8 cellular contexts compared by ENCODE assay signal in the genomic region with DNA sequence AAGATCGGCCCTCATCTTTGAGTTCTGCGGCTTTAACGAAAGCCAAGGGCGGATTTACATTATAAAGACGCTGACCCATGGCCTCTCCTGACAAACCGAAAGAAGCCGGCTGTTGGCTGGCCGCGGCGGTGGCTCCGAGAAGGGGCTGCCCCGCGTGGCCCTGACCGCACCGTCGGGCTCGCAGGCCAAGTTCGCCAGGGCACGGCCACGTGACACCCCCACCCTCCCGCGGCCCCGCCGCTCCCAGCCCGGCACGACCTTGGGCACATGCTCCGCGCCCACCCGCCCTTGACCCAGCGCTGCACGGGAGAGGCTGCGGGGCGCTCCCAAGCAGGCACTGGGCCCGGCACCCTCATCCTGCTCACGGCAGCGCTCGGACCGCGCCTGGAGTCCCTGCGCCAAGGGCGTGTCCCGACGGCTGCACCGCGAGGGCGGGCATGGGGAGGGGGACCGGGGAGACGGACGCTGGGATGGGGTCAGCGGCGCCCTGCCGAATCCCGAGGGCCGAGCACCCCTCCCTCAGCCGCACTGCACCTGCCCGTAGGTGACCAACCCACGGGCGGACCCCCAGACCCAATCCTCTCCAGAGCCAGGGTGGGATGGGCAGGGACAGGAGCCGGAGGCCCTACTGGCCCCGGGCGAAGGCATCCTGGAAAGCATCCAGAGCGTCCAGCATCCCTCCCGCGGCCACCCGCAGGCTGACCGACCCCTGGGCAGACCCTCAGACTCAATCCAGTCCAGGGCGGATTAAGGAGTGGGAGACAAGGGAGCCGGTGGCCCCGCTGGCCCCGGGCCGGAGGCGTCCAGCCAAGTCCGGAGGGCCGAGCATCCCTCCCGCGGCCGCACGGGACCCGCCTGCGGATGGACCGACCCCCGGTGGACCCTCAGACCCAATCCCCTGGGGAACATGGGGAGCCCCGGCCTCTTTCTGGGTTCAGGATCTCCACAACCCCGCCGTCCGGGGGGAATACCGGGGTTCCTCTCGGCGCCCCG. TPM values are rescaled to one million over a fixed set of nuclear protein-coding genes. Genes with fewer than 3 reads are reported as not detected.
DNase-seq lines count a peak whose midpoint lies in the region; ATAC-seq and TF ChIP-seq lines count a peak whose summit lies in the region.

No MANE protein-coding gene starts in this region.

- H3K4me3 ChIP-seq in AG04449 (ENCODE audit: low read depth, low read length) (peak overlapping the region; percentile 76), left lung (peak overlapping the region; percentile 90 to 99), stomach smooth muscle (ENCODE audit: low read length in 2 of 2) (peak overlapping the region; percentile 84 to 89)

- POLR2A ChIA-PET in AG04449 (lab: Yijun Ruan, JAX): interaction anchor here (1.4 kb wide), 1 partner anchor 49 kb away, joined by 4 read pairs; no protein-coding TSS in a partner anchor

- peaks cover 17% of the 10 kb centered on the region for H3K36me3 Mint-ChIP-seq in central memory CD8-positive, alpha-beta T cell (ENCODE audit: insufficient read depth)

- H3K36me3 ChIP-seq in left lung (peaks cover 0 to 7% of the 10 kb centered on the region in 2 donors), stomach smooth muscle (ENCODE audit: control insufficient read depth in 2 of 2, insufficient read depth in 2 of 2, low read length in 2 of 2) (no peaks in the 10 kb centered on the region)

- H3K27ac Mint-ChIP-seq in central memory CD8-positive, alpha-beta T cell (ENCODE audit: low read depth): no peak overlapping the region

- H3K9me3 ChIP-seq in left lung: no peaks in the 10 kb centered on the region
- no peaks in the 10 kb centered on the region for H3K9me3 ChIP-seq in stomach smooth muscle (ENCODE audit: control insufficient read depth in 2 of 2, low read length in 2 of 2)

- H3K27ac ChIP-seq in left lung (peak overlapping the region; percentile 95 to 98), stomach smooth muscle (ENCODE audit: low read length) (peak overlapping the region; percentile 96)

- H3K9me3 Mint-ChIP-seq in central memory CD8-positive, alpha-beta T cell: no peaks in the 10 kb centered on the region

- intact Hi-C loops in left lung (cut with DNase I): no loop called here

- H3K9ac ChIP-seq in stomach smooth muscle (ENCODE audit: low read length in 2 of 2): peak overlapping the region; percentile 79 to 80

- peak; percentile 32 for ATAC-seq in GM21381 (IDR thresholded peaks at IDR 0.05; ENCODE audit: unreplicated experiment)
- peak; percentile 54 for ATAC-seq in SK-N-SH treated with all-trans-retinoic acid at 6 μM for 48 hours
- ATAC-seq in central memory CD8-positive, alpha-beta T cell (replicated peaks; ENCODE audit: extremely low read depth, poor library complexity, severe bottlenecking): no peak
- peak; percentile 20 for ATAC-seq in left lung
- no peak for ATAC-seq in GM21423 (IDR thresholded peaks at IDR 0.05; ENCODE audit: unreplicated experiment)
- ATAC-seq in GM19395 (IDR thresholded peaks at IDR 0.05; ENCODE audit: unreplicated experiment): no peak

- DNase-seq in AG04449 (ENCODE audit: low read depth, low spot score) (no peak), left lung (peak; percentile 74 to 94)
- DNase-seq in central memory CD8-positive, alpha-beta T cell (ENCODE audit: low spot score in 2 of 2): no peak

- peak overlapping the region; percentile 77 for H3K4me3 Mint-ChIP-seq in central memory CD8-positive, alpha-beta T cell

- TF ChIP-seq CTCF in AG04449 (IDR thresholded peaks at IDR 0.05; ENCODE audit: insufficient read depth, low read length, missing control alignments) (no peak), left lung (IDR thresholded peaks at IDR 0.05) (no peak)

- no peaks in the 10 kb centered on the region for H3K27me3 Mint-ChIP-seq in central memory CD8-positive, alpha-beta T cell

- H3K4me1 Mint-ChIP-seq in central memory CD8-positive, alpha-beta T cell: peaks cover 53% of the 10 kb centered on the region

- CTCF ChIA-PET in AG04449 (lab: Yijun Ruan, JAX): interaction anchor here (1.5 kb wide), 1 partner anchor 49 kb away, joined by 5 read pairs; no protein-coding TSS in a partner anchor

- H3K27me3 ChIP-seq in left lung (no peaks in the 10 kb centered on the region), stomach smooth muscle (ENCODE audit: control insufficient read depth in 1 of 2, insufficient read depth in 2 of 2, low read length in 2 of 2) (no peaks in the 10 kb centered on the region)

- H3K4me1 ChIP-seq in left lung (peaks cover 24 to 69% of the 10 kb centered on the region in 2 donors), stomach smooth muscle (ENCODE audit: control insufficient read depth, insufficient read depth, low read length) (peaks cover 65% of the 10 kb centered on the region)

TF ChIP-seq in SK-N-SH treated with all-trans-retinoic acid at 6 μM for 48 hours, 23 proteins besides CTCF, POLR2A, EP300 and RAD21 (continues in another document):
- TF ChIP-seq PPARA (CRISPR knock-in tag; IDR thresholded peaks at IDR 0.05; ENCODE audit: borderline replicate concordance) (no peak), GLIS3 (CRISPR knock-in tag; IDR thresholded peaks at IDR 0.05) (no peak), ESRRG (CRISPR knock-in tag; IDR thresholded peaks at IDR 0.05) (no peak), TCF4 (CRISPR knock-in tag; IDR thresholded peaks at IDR 0.05; ENCODE audit: borderline replicate concordance) (no peak), ZNF8 (CRISPR knock-in tag; IDR thresholded peaks at IDR 0.05) (no peak), ZC3H10 (CRISPR knock-in tag; IDR thresholded peaks at IDR 0.05) (no peak), TOX (CRISPR knock-in tag; IDR thresholded peaks at IDR 0.05; ENCODE audit: borderline replicate concordance) (no peak), ZNF565 (CRISPR knock-in tag; conservative IDR thresholded peaks at IDR 0.05; ENCODE audit: low read depth) (no peak), BACH2 (CRISPR knock-in tag; IDR thresholded peaks at IDR 0.05; ENCODE audit: borderline replicate concordance) (no peak), TSHZ2 (CRISPR knock-in tag; IDR thresholded peaks at IDR 0.05) (no peak), PATZ1 (CRISPR knock-in tag; IDR thresholded peaks at IDR 0.05; ENCODE audit: borderline replicate concordance) (no peak), RARB (CRISPR knock-in tag; IDR thresholded peaks at IDR 0.05) (no peak)
- TF ChIP-seq, protein P1, sequence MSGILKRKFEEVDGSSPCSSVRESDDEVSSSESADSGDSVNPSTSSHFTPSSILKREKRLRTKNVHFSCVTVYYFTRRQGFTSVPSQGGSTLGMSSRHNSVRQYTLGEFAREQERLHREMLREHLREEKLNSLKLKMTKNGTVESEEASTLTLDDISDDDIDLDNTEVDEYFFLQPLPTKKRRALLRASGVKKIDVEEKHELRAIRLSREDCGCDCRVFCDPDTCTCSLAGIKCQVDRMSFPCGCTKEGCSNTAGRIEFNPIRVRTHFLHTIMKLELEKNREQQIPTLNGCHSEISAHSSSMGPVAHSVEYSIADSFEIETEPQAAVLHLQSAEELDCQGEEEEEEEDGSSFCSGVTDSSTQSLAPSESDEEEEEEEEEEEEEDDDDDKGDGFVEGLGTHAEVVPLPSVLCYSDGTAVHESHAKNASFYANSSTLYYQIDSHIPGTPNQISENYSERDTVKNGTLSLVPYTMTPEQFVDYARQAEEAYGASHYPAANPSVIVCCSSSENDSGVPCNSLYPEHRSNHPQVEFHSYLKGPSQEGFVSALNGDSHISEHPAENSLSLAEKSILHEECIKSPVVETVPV (CRISPR knock-in tag; IDR thresholded peaks at IDR 0.05): no peak

RNA-seq across cellular contexts. Expression of gene CPT1A, which starts 0.8 kb away (rescaled TPM):
- total RNA-seq in left lung: 10 to 100 TPM; 50.0 to 83.9 TPM

Comparison
In these comparisons a context has a peak if more than half of its experiments do, and no peak if none do; other contexts are left out.
1. DNase-seq: peak in left lung (2 of 2); none in AG04449 (single experiment) and central memory CD8-positive, alpha-beta T cell (0 of 2).
2. ATAC-seq: peak in GM21381 (single experiment), SK-N-SH treated with all-trans-retinoic acid at 6 μM for 48 hours (single experiment) and left lung (single experiment); none in central memory CD8-positive, alpha-beta T cell (single experiment), GM21423 (single experiment) and GM19395 (single experiment).
3. Peak in every context shown above with its lines, with median percentiles within 50 percentile points of each other: H3K4me3 ChIP-seq.